ENCODE assay signal across 26 cellular contexts in genomic region chr1:52576074-52576473, GRCh38. TPM values are rescaled to one million over a fixed set of nuclear protein-coding genes. Genes with fewer than 3 reads are reported as not detected.
A peak's percentile ranks its signal among the peaks of the same experiment; 100 is the strongest.
DNase-seq lines count a peak whose midpoint lies in the region; ATAC-seq, FAIRE-seq and TF ChIP-seq lines count a peak whose summit lies in the region.
"Had no signal": no experiment of that assay in that cellular context is flagged by ENCODE, and none has a peak within 500 bp of the region (broad histone marks: within the 10 kb centered on the region; RNA-seq: fewer than 3 reads in every experiment).

No MANE protein-coding gene starts in this region.

- peaks cover 4% of the 10 kb centered on the region for H3K36me3 Mint-ChIP-seq in activated naive CD4-positive, alpha-beta T cell treated with anti-CD3 and anti-CD28 coated beads, Interleukin-2, amount 50 U/mL, for 24 hours
- H3K36me3 Mint-ChIP-seq in activated naive CD4-positive, alpha-beta T cell treated with anti-CD3 and anti-CD28 coated beads for 36 hours (ENCODE audit: low read depth): no peaks in the 10 kb centered on the region
- H3K36me3 Mint-ChIP-seq: CD4-positive, CD25-positive, alpha-beta regulatory T cell had no signal

- no peaks in the 10 kb centered on the region for H3K9me1 ChIP-seq in K562 (ENCODE audit: control insufficient read depth, insufficient read depth, low read length)

- no peaks in the 10 kb centered on the region for H3K9me3 Mint-ChIP-seq in activated naive CD4-positive, alpha-beta T cell treated with anti-CD3 and anti-CD28 coated beads, Interleukin-2, amount 50 U/mL, for 24 hours
- H3K9me3 Mint-ChIP-seq in activated naive CD4-positive, alpha-beta T cell treated with anti-CD3 and anti-CD28 coated beads for 36 hours: no peaks in the 10 kb centered on the region
- H3K9me3 Mint-ChIP-seq: CD8-positive, alpha-beta memory T cell; H9; HFFc6 had no signal

- no peaks in the 10 kb centered on the region for H3K79me2 ChIP-seq in K562 (ENCODE audit: control insufficient read depth, insufficient read depth, low read length)

- no peaks in the 10 kb centered on the region for H3K36me3 ChIP-seq in HEK293 (ENCODE audit: control insufficient read depth in 2 of 2, insufficient read depth in 1 of 2, low read length in 2 of 2)
- no peaks in the 10 kb centered on the region for H3K36me3 ChIP-seq in K562 (ENCODE audit: control insufficient read depth, insufficient read depth, low read length)
- H3K36me3 ChIP-seq: BLaER1 had no signal

- H3K4me2 ChIP-seq in K562 (ENCODE audit: insufficient read depth, low read length): no peak overlapping the region
- H3K4me2 ChIP-seq: BLaER1 had no signal

- no peak for DNase-seq in activated naive CD4-positive, alpha-beta T cell treated with anti-CD3 and anti-CD28 coated beads for 36 hours
- DNase-seq in K562 (ENCODE audit: extremely low read depth in 1 of 4, low spot score in 3 of 4) (no peak), LoVo (ENCODE audit: low spot score) (no peak), hippocampal formation (lab: John Stamatoyannopoulos, UW) (no peak)
- DNase-seq: CD4-positive, CD25-positive, alpha-beta regulatory T cell; CD8-positive, alpha-beta memory T cell; DMS 273 treated with DMSO at 0.1 percent for 48 hours; DMS79; EL; GDM1; GM23248; H9; HFFc6 had no signal

- H3K4me1 Mint-ChIP-seq in activated naive CD4-positive, alpha-beta T cell treated with anti-CD3 and anti-CD28 coated beads, Interleukin-2, amount 50 U/mL, for 24 hours: peaks cover 12% of the 10 kb centered on the region
- peaks cover 9% of the 10 kb centered on the region for H3K4me1 Mint-ChIP-seq in activated naive CD4-positive, alpha-beta T cell treated with anti-CD3 and anti-CD28 coated beads for 36 hours (ENCODE audit: low read depth)
- H3K4me1 Mint-ChIP-seq: B cell had no signal

- no peaks in the 10 kb centered on the region for H4K20me1 ChIP-seq in K562 (replicated peaks; ENCODE audit: control insufficient read depth, insufficient read depth, low read length)
- H4K20me1 ChIP-seq: BLaER1 had no signal

- no peak overlapping the region for H2AFZ ChIP-seq in K562 (ENCODE audit: low read depth, low read length)
- H2AFZ ChIP-seq: GM23248 had no signal

- H3K4me3 Mint-ChIP-seq in activated naive CD4-positive, alpha-beta T cell treated with anti-CD3 and anti-CD28 coated beads, Interleukin-2, amount 50 U/mL, for 24 hours: no peak overlapping the region
- no peak overlapping the region for H3K4me3 Mint-ChIP-seq in activated naive CD4-positive, alpha-beta T cell treated with anti-CD3 and anti-CD28 coated beads for 36 hours
- H3K4me3 Mint-ChIP-seq: B cell; CD4-positive, CD25-positive, alpha-beta regulatory T cell; CD8-positive, alpha-beta memory T cell; H9; HFFc6 had no signal

- ATAC-seq in K562: no peak
- ATAC-seq: GM12878, HCT116 had no signal

- no peak overlapping the region for H3K4me3 ChIP-seq in HEK293 (ENCODE audit: low read depth, low read length)
- no peak overlapping the region for H3K4me3 ChIP-seq in K562
- H3K4me3 ChIP-seq: BLaER1, GM12878, GM23248 had no signal

- H3K27ac ChIP-seq in HEK293 (ENCODE audit: extremely low read depth, low read depth, low read length) (no peak overlapping the region), K562 (ENCODE audit: extremely low read depth, low read depth, low read length) (no peak overlapping the region)
- H3K27ac ChIP-seq: 22Rv1, BLaER1, C4-2B, GM23248 had no signal

- no TSS peak for BruUV-seq in K562 (replicated peaks; lab: Mats Ljungman, UMichigan)

- WGBS in K562 (ENCODE audit: insufficient coverage, low coverage, missing lambda C conversion rate): 86% methylated on average over 1 of the region's 1 CpG

- POLR2A ChIA-PET in HEK293 (lab: Yijun Ruan, JAX): no interaction called here
- POLR2A ChIA-PET in K562 (lab: Yijun Ruan, JAX): interaction anchor here (0.6 to 1.2 kb wide), 2 partner anchors 16 to 37 kb away, joined by 3 to 4 read pairs; no protein-coding TSS in a partner anchor

- peak overlapping the region; percentile 0 for H3K27ac Mint-ChIP-seq in activated naive CD4-positive, alpha-beta T cell treated with anti-CD3 and anti-CD28 coated beads, Interleukin-2, amount 50 U/mL, for 24 hours
- H3K27ac Mint-ChIP-seq in activated naive CD4-positive, alpha-beta T cell treated with anti-CD3 and anti-CD28 coated beads for 36 hours: no peak overlapping the region
- H3K27ac Mint-ChIP-seq: B cell; CD4-positive, CD25-positive, alpha-beta regulatory T cell; CD8-positive, alpha-beta memory T cell; H9; HFFc6 had no signal

- H3K27me3 Mint-ChIP-seq in activated naive CD4-positive, alpha-beta T cell treated with anti-CD3 and anti-CD28 coated beads, Interleukin-2, amount 50 U/mL, for 24 hours: no peaks in the 10 kb centered on the region
- no peaks in the 10 kb centered on the region for H3K27me3 Mint-ChIP-seq in activated naive CD4-positive, alpha-beta T cell treated with anti-CD3 and anti-CD28 coated beads for 36 hours (ENCODE audit: low read depth)
- H3K27me3 Mint-ChIP-seq: B cell; CD8-positive, alpha-beta memory T cell had no signal

- no peak for FAIRE-seq in K562 (lab: Jason Lieb, UNC)
- FAIRE-seq: A204.1, D721Med, GM12878, GM19239 had no signal

- H3K27me3 ChIP-seq in K562 (ENCODE audit: control insufficient read depth in 2 of 2, insufficient read depth in 2 of 2, low read length in 2 of 2): 0 out of 5 replicates have a peak, but pooled peaks cover 0 to 4% of the 10 kb centered on the region in 2 experiments
- H3K27me3 ChIP-seq: BLaER1 had no signal

- CTCF ChIA-PET in activated naive CD4-positive, alpha-beta T cell treated with anti-CD3 and anti-CD28 coated beads for 36 hours (lab: Charles Lee): no interaction called here
- CTCF ChIA-PET in HEK293 (lab: Yijun Ruan, JAX): no interaction called here
- CTCF ChIA-PET in K562 (lab: Yijun Ruan, JAX; ENCODE audit: low intra/inter-chr PET ratio): no interaction called here

- TF ChIP-seq CTCF in HEK293 (tag by site-specific recombination; IDR thresholded peaks at IDR 0.05): no peak
- no peak for TF ChIP-seq CTCF in K562 (IDR thresholded peaks at IDR 0.05 in 2 of 3, conservative IDR thresholded peaks at IDR 0.05 in 1 of 3; ENCODE audit: insufficient read depth in 2 of 3, low read depth in 1 of 3, low read length in 3 of 3)

- intact Hi-C loops in activated naive CD4-positive, alpha-beta T cell treated with anti-CD3 and anti-CD28 coated beads for 36 hours (cut with micrococcal nuclease): no loop called here
- intact Hi-C loops in K562 (cut with micrococcal nuclease): no loop called here

- TF ChIP-seq RAD21 in K562 (CRISPR knock-in tag; conservative IDR thresholded peaks at IDR 0.05 in 1 of 2, IDR thresholded peaks at IDR 0.05 in 1 of 2): no peak

- H3K9ac ChIP-seq in K562 (ENCODE audit: insufficient read depth in 1 of 2, low read depth in 2 of 2, low read length in 2 of 2): no peak overlapping the region
- H3K9ac ChIP-seq: BLaER1, GM23248 had no signal

- in situ Hi-C loops in K562 (cut with MboI): no loop called here

- no peak for TF ChIP-seq EP300 in K562 (IDR thresholded peaks at IDR 0.05; ENCODE audit: low read length)

- no peak for TF ChIP-seq POLR2A in K562 (conservative IDR thresholded peaks at IDR 0.05)

- H3K9me3 ChIP-seq in HEK293 (ENCODE audit: control insufficient read depth, insufficient read depth, low read depth, low read length): no peaks in the 10 kb centered on the region
- H3K9me3 ChIP-seq in K562 (replicated peaks; ENCODE audit: control insufficient read depth, insufficient read depth, low read depth, low read length): no peaks in the 10 kb centered on the region

- H3K4me1 ChIP-seq in HEK293 (ENCODE audit: control insufficient read depth, insufficient read depth, low read length) (no peaks in the 10 kb centered on the region), K562 (replicated peaks in 1 of 2; ENCODE audit: control insufficient read depth in 2 of 2, insufficient read depth in 2 of 2, low read length in 2 of 2) (no peaks in the 10 kb centered on the region; a peak in 1 of 5 replicates)
- H3K4me1 ChIP-seq: BLaER1 had no signal

RNA-seq across cellular contexts. Expression of gene TUT4, which starts 23.2 kb away (rescaled TPM):
- total RNA-seq in activated naive CD4-positive, alpha-beta T cell treated with anti-CD3 and anti-CD28 coated beads for 36 hours: 10 to 100 TPM; 48.1 to 51.2 TPM
- 60.5 and 255 TPM in 2 replicates for total RNA-seq in K562 (2011; cell fraction: chromatin; rRNA removed; ENCODE audit: low replicate concordance)
- total RNA-seq in K562 (2011; cell fraction: nucleolus; rRNA removed): 24.2 and 38.3 TPM in 2 replicates
- total RNA-seq in K562 (2011; cell fraction: nucleoplasm; rRNA removed): 89.5 and 141 TPM in 2 replicates
- total RNA-seq in K562 (2014; rRNA removed): 35.5 and 55.5 TPM in 2 replicates
- total RNA-seq in K562 (2014; rRNA removed; fragmentation: Illumina TruSeq; extraction: Trizol): 41.9 and 44.2 TPM in 2 replicates
- 36.7 and 37.2 TPM in 2 replicates for total RNA-seq in K562 (2015; rRNA removed; fragmentation: Illumina TruSeq; extraction: Trizol)
- total RNA-seq in K562 (2021): 38.7 and 39.3 TPM in 2 replicates
- polyA plus RNA-seq in K562 (2011; rRNA removed): 24.6 and 52.8 TPM in 2 replicates
- 28.2 and 28.9 TPM in 2 replicates for polyA plus RNA-seq in K562 (2011; cell fraction: cytosol; rRNA removed)
- 115 and 131 TPM in 2 replicates for polyA plus RNA-seq in K562 (2011; cell fraction: nucleus; rRNA removed)
- 32.5 and 37.8 TPM in 2 replicates for polyA plus RNA-seq in K562 (2012)
- 49.3 and 53.5 TPM in 2 replicates for polyA plus RNA-seq in K562 (2014; fragmentation: Illumina TruSeq; extraction: Trizol)
- 10 to 100 TPM; 15.8 to 21.3 TPM for polyA plus RNA-seq in K562 (2014; fragmentation: Nextera tagmentation; extraction: Ambion mirVana)
- polyA plus RNA-seq in K562 (2014; rRNA removed): 40.8 and 42.4 TPM in 2 replicates
- polyA minus RNA-seq in K562 (2011; rRNA and poly(A)+ RNA removed): 30.2 and 49.0 TPM in 2 replicates
- 21.8 and 24.9 TPM in 2 replicates for polyA minus RNA-seq in K562 (2011; cell fraction: cytosol; rRNA and poly(A)+ RNA removed)
- polyA minus RNA-seq in K562 (2011; cell fraction: nucleus; rRNA and poly(A)+ RNA removed): 36.6 and 52.9 TPM in 2 replicates

RNA-seq across cellular contexts. Expression of gene GPX7, which starts 26.1 kb away (rescaled TPM):
- 10 to 100 TPM; 20.4 to 20.6 TPM for total RNA-seq in activated naive CD4-positive, alpha-beta T cell treated with anti-CD3 and anti-CD28 coated beads for 36 hours
- not detected in 2 replicates for total RNA-seq in K562 (2011; cell fraction: chromatin; rRNA removed; ENCODE audit: low replicate concordance)
- total RNA-seq in K562 (2011; cell fraction: nucleolus; rRNA removed): not detected in 2 replicates
- total RNA-seq in K562 (2011; cell fraction: nucleoplasm; rRNA removed): not detected in 2 replicates
- total RNA-seq in K562 (2014; rRNA removed) (not detected in 2 replicates), K562 (2014; rRNA removed; fragmentation: Illumina TruSeq; extraction: Trizol) (not detected in 2 replicates), K562 (2015; rRNA removed; fragmentation: Illumina TruSeq; extraction: Trizol) (not detected in 2 replicates), K562 (2021) (not detected in 2 replicates)
- polyA plus RNA-seq in K562 (2011; rRNA removed) (0.07 TPM in 1 of 2 replicates, not detected in the other), K562 (2014; fragmentation: Illumina TruSeq; extraction: Trizol) (not detected in 2 replicates), K562 (2014; fragmentation: Nextera tagmentation; extraction: Ambion mirVana) (under 1 TPM in 1 of 2 experiments, not detected in 1; 0.08 TPM), K562 (2014; rRNA removed) (not detected in 2 replicates)
- polyA plus RNA-seq in K562 (2011; cell fraction: cytosol; rRNA removed): 0.13 TPM in 1 of 2 replicates, not detected in the other
- 0.13 TPM in 1 of 2 replicates, not detected in the other for polyA plus RNA-seq in K562 (2011; cell fraction: nucleus; rRNA removed)
- not detected in 2 replicates for polyA plus RNA-seq in K562 (2012)
- polyA minus RNA-seq in K562 (2011; rRNA and poly(A)+ RNA removed): not detected in 2 replicates
- not detected in 2 replicates for polyA minus RNA-seq in K562 (2011; cell fraction: cytosol; rRNA and poly(A)+ RNA removed)
- polyA minus RNA-seq in K562 (2011; cell fraction: nucleus; rRNA and poly(A)+ RNA removed): not detected in 2 replicates

RNA-seq across cellular contexts. Expression of gene SHISAL2A, which starts 56.9 kb away (rescaled TPM):
- total RNA-seq in activated naive CD4-positive, alpha-beta T cell treated with anti-CD3 and anti-CD28 coated beads for 36 hours: 10 to 100 TPM; 11.3 to 11.4 TPM
- not detected in 2 replicates for total RNA-seq in K562 (2011; cell fraction: chromatin; rRNA removed; ENCODE audit: low replicate concordance)
- total RNA-seq in K562 (2011; cell fraction: nucleolus; rRNA removed): not detected in 2 replicates
- total RNA-seq in K562 (2011; cell fraction: nucleoplasm; rRNA removed): not detected in 2 replicates
- total RNA-seq in K562 (2014; rRNA removed) (not detected in 2 replicates), K562 (2014; rRNA removed; fragmentation: Illumina TruSeq; extraction: Trizol) (not detected in 2 replicates), K562 (2015; rRNA removed; fragmentation: Illumina TruSeq; extraction: Trizol) (not detected in 2 replicates), K562 (2021) (0.11 TPM in 1 of 2 replicates, not detected in the other)
- polyA plus RNA-seq in K562 (2011; rRNA removed) (not detected in 2 replicates), K562 (2014; fragmentation: Illumina TruSeq; extraction: Trizol) (not detected in 2 replicates), K562 (2014; fragmentation: Nextera tagmentation; extraction: Ambion mirVana) (not detected), K562 (2014; rRNA removed) (not detected in 2 replicates)
- polyA plus RNA-seq in K562 (2011; cell fraction: cytosol; rRNA removed): not detected in 2 replicates
- polyA plus RNA-seq in K562 (2011; cell fraction: nucleus; rRNA removed): not detected in 2 replicates
- not detected in 2 replicates for polyA plus RNA-seq in K562 (2012)
- polyA minus RNA-seq in K562 (2011; rRNA and poly(A)+ RNA removed): not detected in 2 replicates
- polyA minus RNA-seq in K562 (2011; cell fraction: cytosol; rRNA and poly(A)+ RNA removed): not detected in 2 replicates
- polyA minus RNA-seq in K562 (2011; cell fraction: nucleus; rRNA and poly(A)+ RNA removed): not detected in 2 replicates
- total RNA-seq: GM23248, H4, HFFc6 had no signal
- polyA plus RNA-seq: AG04450, GM23248 had no signal

Comparison
In these comparisons a context has a peak if more than half of its experiments do, and no peak if none do; other contexts are left out.
1. RNA of gene GPX7, which starts 26.1 kb away (total RNA-seq): 20.4 to 20.6 TPM in activated naive CD4-positive, alpha-beta T cell treated with anti-CD3 and anti-CD28 coated beads for 36 hours; not detected in K562; every median in the first group is over 10 times any median in the second.
2. RNA of gene SHISAL2A, which starts 56.9 kb away (total RNA-seq): 11.3 to 11.4 TPM in activated naive CD4-positive, alpha-beta T cell treated with anti-CD3 and anti-CD28 coated beads for 36 hours; 0.11 TPM in K562; every median in the first group is over 10 times any median in the second.